8 cellular contexts compared by ENCODE assay signal in the genomic region with DNA sequence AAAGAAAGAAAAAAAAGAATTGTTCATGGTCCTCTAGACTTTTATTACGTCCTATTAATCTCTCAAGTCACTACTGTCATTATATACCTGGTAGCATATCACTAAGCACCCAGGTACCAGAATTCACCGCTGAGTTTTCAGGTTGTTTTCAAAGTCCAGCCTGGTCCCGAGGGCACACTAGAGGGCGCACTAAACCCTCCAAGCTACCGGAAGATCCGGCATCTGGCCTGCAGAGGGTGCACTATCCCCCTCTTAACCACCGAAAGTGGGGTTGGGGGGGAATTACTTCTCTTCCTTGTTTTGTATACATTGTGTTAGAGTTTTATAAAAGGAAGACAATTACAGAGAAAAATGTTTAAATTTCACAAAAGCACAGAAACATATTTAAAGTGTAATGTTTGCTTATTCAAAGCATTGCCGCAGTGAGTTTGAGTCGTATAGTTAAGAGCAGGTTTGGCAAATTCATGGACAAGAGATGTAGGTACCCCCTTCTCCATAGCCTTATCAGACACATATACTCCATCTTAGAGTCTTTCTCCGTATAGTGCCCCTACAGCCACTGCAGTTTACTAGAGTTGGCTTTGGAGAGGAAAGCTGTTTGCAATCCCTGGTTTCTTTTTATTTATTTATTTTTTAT. TPM values are rescaled to one million over a fixed set of nuclear protein-coding genes. Genes with fewer than 3 reads are reported as not detected.
DNase-seq lines count a peak whose midpoint lies in the region; ATAC-seq and TF ChIP-seq lines count a peak whose summit lies in the region.

No MANE protein-coding gene starts in this region.

- H3K27me3 ChIP-seq in breast epithelium: no peaks in the 10 kb centered on the region

- no peaks in the 10 kb centered on the region for H3K9me3 ChIP-seq in breast epithelium

- TF ChIP-seq CTCF in VCaP (conservative IDR thresholded peaks at IDR 0.05) (peak; percentile 99), breast epithelium (IDR thresholded peaks at IDR 0.05) (peak; percentile 82 to 91 (median 89))

- no peaks in the 10 kb centered on the region for H3K4me1 ChIP-seq in breast epithelium

- intact Hi-C loops in breast epithelium (cut with DNase I; ENCODE audit: low total_unique reads): no loop called here

- H3K36me3 ChIP-seq in breast epithelium: no peaks in the 10 kb centered on the region

- no peak for TF ChIP-seq POLR2A in breast epithelium (IDR thresholded peaks at IDR 0.05)

- DNase-seq in AML-193 (lab: John Stamatoyannopoulos, UW): peak; percentile 58 to 71
- peak; percentile 73 for DNase-seq in NCI-H2107 (lab: John Stamatoyannopoulos, UW)
- DNase-seq in breast epithelium (ENCODE audit: low spot score in 2 of 2): peak; percentile 32 to 67
- DNase-seq in kidney tubule cell (ENCODE audit: low spot score): peak; percentile 76
- DNase-seq in stimulated activated CD4-positive, alpha-beta T cell treated with anti-CD3 and anti-CD28 coated beads, Interleukin-4, amount 100 ng/mL, for 24 hours: peak; percentile 75

- H3K27ac ChIP-seq in VCaP (peak overlapping the region; percentile 10; the same call in 1 of the 2 replicates), breast epithelium (no peak overlapping the region)

- no peak overlapping the region for H3K4me3 ChIP-seq in breast epithelium

- ATAC-seq in GM18867 (IDR thresholded peaks at IDR 0.05; ENCODE audit: unreplicated experiment): peak; percentile 97
- peak; percentile 77 for ATAC-seq in HG03060 (IDR thresholded peaks at IDR 0.05; ENCODE audit: low read depth, unreplicated experiment)

RNA-seq across cellular contexts. Expression of a gene that starts 19.2 kb away (rescaled TPM):
- under 1 TPM in 1 of 3 donors, not detected in 2; 0.98 TPM for total RNA-seq in breast epithelium

RNA-seq across cellular contexts. Expression of a gene that starts 34.8 kb away (rescaled TPM):
- total RNA-seq in breast epithelium: 10 to 100 TPM; 11.8 to 19.0 (median 18.7) TPM
